ENCODE assay signal across 6 cellular contexts in genomic region chr17:39168503-39168902, GRCh38. TPM values are rescaled to one million over a fixed set of nuclear protein-coding genes. Genes with fewer than 3 reads are reported as not detected.
"Had no signal": no experiment of that assay in that cellular context is flagged by ENCODE, and none has a peak within 500 bp of the region (broad histone marks: within the 10 kb centered on the region; RNA-seq: fewer than 3 reads in every experiment).

No MANE protein-coding gene starts in this region.

RNA-seq across cellular contexts. Expression of gene ARL5C, which starts 2.5 kb away (rescaled TPM):
- total RNA-seq: MCF 10A, PC-9, Peyer's patch, Right ventricle myocardium inferior, RPMI7951, SJCRH30 had no signal

RNA-seq across cellular contexts. Expression of gene STAC2, which starts 57.2 kb away (rescaled TPM):
- total RNA-seq: SJCRH30 had no signal
